ENCODE assay signal across 1 cellular context in genomic region chr6:44621846-44622245, GRCh38.
TF ChIP-seq lines count a peak whose summit lies in the region.

No MANE protein-coding gene starts in this region.

TF ChIP-seq in GM23338, 12 proteins besides CTCF, POLR2A, EP300 and RAD21:
- TF ChIP-seq, protein P1, sequence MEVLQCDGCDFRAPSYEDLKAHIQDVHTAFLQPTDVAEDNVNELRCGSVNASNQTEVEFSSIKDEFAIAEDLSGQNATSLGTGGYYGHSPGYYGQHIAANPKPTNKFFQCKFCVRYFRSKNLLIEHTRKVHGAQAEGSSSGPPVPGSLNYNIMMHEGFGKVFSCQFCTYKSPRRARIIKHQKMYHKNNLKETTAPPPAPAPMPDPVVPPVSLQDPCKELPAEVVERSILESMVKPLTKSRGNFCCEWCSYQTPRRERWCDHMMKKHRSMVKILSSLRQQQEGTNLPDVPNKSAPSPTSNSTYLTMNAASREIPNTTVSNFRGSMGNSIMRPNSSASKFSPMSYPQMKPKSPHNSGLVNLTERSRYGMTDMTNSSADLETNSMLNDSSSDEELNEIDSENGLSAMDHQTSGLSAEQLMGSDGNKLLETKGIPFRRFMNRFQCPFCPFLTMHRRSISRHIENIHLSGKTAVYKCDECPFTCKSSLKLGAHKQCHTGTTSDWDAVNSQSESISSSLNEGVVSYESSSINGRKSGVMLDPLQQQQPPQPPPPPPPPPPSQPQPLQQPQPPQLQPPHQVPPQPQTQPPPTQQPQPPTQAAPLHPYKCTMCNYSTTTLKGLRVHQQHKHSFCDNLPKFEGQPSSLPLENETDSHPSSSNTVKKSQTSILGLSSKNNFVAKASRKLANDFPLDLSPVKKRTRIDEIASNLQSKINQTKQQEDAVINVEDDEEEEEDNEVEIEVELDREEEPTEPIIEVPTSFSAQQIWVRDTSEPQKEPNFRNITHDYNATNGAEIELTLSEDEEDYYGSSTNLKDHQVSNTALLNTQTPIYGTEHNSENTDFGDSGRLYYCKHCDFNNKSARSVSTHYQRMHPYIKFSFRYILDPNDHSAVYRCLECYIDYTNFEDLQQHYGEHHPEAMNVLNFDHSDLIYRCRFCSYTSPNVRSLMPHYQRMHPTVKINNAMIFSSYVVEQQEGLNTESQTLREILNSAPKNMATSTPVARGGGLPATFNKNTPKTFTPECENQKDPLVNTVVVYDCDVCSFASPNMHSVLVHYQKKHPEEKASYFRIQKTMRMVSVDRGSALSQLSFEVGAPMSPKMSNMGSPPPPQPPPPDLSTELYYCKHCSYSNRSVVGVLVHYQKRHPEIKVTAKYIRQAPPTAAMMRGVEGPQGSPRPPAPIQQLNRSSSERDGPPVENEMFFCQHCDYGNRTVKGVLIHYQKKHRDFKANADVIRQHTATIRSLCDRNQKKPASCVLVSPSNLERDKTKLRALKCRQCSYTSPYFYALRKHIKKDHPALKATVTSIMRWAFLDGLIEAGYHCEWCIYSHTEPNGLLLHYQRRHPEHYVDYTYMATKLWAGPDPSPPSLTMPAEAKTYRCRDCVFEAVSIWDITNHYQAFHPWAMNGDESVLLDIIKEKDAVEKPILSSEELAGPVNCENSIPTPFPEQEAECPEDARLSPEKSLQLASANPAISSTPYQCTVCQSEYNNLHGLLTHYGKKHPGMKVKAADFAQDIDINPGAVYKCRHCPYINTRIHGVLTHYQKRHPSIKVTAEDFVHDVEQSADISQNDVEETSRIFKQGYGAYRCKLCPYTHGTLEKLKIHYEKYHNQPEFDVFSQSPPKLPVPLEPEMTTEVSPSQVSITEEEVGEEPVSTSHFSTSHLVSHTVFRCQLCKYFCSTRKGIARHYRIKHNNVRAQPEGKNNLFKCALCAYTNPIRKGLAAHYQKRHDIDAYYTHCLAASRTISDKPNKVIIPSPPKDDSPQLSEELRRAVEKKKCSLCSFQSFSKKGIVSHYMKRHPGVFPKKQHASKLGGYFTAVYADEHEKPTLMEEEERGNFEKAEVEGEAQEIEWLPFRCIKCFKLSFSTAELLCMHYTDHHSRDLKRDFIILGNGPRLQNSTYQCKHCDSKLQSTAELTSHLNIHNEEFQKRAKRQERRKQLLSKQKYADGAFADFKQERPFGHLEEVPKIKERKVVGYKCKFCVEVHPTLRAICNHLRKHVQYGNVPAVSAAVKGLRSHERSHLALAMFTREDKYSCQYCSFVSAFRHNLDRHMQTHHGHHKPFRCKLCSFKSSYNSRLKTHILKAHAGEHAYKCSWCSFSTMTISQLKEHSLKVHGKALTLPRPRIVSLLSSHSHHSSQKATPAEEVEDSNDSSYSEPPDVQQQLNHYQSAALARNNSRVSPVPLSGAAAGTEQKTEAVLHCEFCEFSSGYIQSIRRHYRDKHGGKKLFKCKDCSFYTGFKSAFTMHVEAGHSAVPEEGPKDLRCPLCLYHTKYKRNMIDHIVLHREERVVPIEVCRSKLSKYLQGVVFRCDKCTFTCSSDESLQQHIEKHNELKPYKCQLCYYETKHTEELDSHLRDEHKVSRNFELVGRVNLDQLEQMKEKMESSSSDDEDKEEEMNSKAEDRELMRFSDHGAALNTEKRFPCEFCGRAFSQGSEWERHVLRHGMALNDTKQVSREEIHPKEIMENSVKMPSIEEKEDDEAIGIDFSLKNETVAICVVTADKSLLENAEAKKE (CRISPR knock-in tag; IDR thresholded peaks at IDR 0.05): no peak
- TF ChIP-seq NANOG (IDR thresholded peaks at IDR 0.05; ENCODE audit: borderline replicate concordance) (no peak), REST (IDR thresholded peaks at IDR 0.05; ENCODE audit: unreplicated experiment) (no peak), ZNF114 (CRISPR knock-in tag; IDR thresholded peaks at IDR 0.05) (no peak)
